Comparison of ENCODE assay signal across 1 cellular context in genomic region chr4:41364871-41365270, GRCh38.
TF ChIP-seq lines count a peak whose summit lies in the region.

No MANE protein-coding gene starts in this region.

TF ChIP-seq in SK-N-SH, 30 proteins besides CTCF, POLR2A, EP300 and RAD21:
- TF ChIP-seq IRF3 (IDR thresholded peaks at IDR 0.05; ENCODE audit: low read depth, low read length) (no peak), YY1 (IDR thresholded peaks at IDR 0.05; ENCODE audit: low read depth) (no peak), EZH2phosphoT487 (IDR thresholded peaks at IDR 0.05; ENCODE audit: borderline replicate concordance, low read depth) (no peak), MEF2A (IDR thresholded peaks at IDR 0.05; ENCODE audit: borderline replicate concordance, low read depth) (no peak), TEAD4 (IDR thresholded peaks at IDR 0.05; ENCODE audit: borderline replicate concordance, insufficient read depth) (no peak), FOXJ3 (CRISPR knock-in tag; IDR thresholded peaks at IDR 0.05) (no peak), NFIC (IDR thresholded peaks at IDR 0.05; ENCODE audit: borderline replicate concordance) (no peak), PBX3 (IDR thresholded peaks at IDR 0.05) (no peak), GABPA (IDR thresholded peaks at IDR 0.05; ENCODE audit: low read depth) (no peak), ELF1 (IDR thresholded peaks at IDR 0.05) (no peak), SMC3 (IDR thresholded peaks at IDR 0.05; ENCODE audit: low read depth, low read length) (no peak), RXRA (IDR thresholded peaks at IDR 0.05; ENCODE audit: borderline replicate concordance, low read depth) (no peak), JUND (IDR thresholded peaks at IDR 0.05) (no peak), NRF1 (IDR thresholded peaks at IDR 0.05; ENCODE audit: low read depth, low read length) (no peak), RCOR1 (IDR thresholded peaks at IDR 0.05; ENCODE audit: low read length) (no peak), POLR2AphosphoS5 (IDR thresholded peaks at IDR 0.05; ENCODE audit: low read depth, low read length) (no peak), TCF12 (IDR thresholded peaks at IDR 0.05) (no peak), MAX (IDR thresholded peaks at IDR 0.05; ENCODE audit: low read depth) (no peak), ZBTB33 (IDR thresholded peaks at IDR 0.05; ENCODE audit: borderline replicate concordance, low read depth) (no peak)
